Comparison of ENCODE assay signal across 29 cellular contexts in genomic region chr13:53110181-53110580, GRCh38.
"Had no signal": no experiment of that assay in that cellular context is flagged by ENCODE, and none has a peak within 500 bp of the region (broad histone marks: within the 10 kb centered on the region; RNA-seq: fewer than 3 reads in every experiment).

No MANE protein-coding gene starts in this region.

- H3K4me3 ChIP-seq: ascending aorta, breast epithelium, cardiac muscle cell, colonic mucosa, esophagus muscularis mucosa, gastrocnemius medialis, heart left ventricle had no signal

- H3K9me3 ChIP-seq: ascending aorta, breast epithelium, colonic mucosa, esophagus muscularis mucosa, gastrocnemius medialis, heart left ventricle had no signal

- H3K4me1 ChIP-seq: ascending aorta, breast epithelium, colonic mucosa, esophagus muscularis mucosa, foreskin keratinocyte, gastrocnemius medialis, heart left ventricle had no signal

- ATAC-seq: activated naive CD4-positive, alpha-beta T cell treated with anti-CD3 and anti-CD28 coated beads, Interleukin-2, amount 50 U/mL, for 72 hours; activated T-cell treated with anti-CD3 and anti-CD28 coated beads, Interleukin-2, amount 50 U/mL, for 72 hours; foreskin keratinocyte; gastrocnemius medialis; heart left ventricle had no signal

- H3K36me3 ChIP-seq: ascending aorta, breast epithelium, cardiac muscle cell, colonic mucosa, esophagus muscularis mucosa, gastrocnemius medialis, heart left ventricle had no signal

- H3K27ac ChIP-seq: ascending aorta, breast epithelium, cardiac muscle cell, colonic mucosa, esophagus muscularis mucosa, foreskin keratinocyte, gastrocnemius medialis, heart left ventricle had no signal

- H3K27me3 ChIP-seq: ascending aorta, breast epithelium, cardiac muscle cell, colonic mucosa, esophagus muscularis mucosa, foreskin keratinocyte, gastrocnemius medialis, heart left ventricle had no signal

- DNase-seq: activated CD4-positive, alpha-beta memory T cell treated with anti-CD3 and anti-CD28 coated beads, Interleukin-2, amount 10 ng/mL, durations not matched to agents 7 days and 5 days; activated CD4-positive, alpha-beta T cell treated with anti-CD3 and anti-CD28 coated beads for 4 hours; activated CD4-positive, alpha-beta T cell treated with anti-CD3 and anti-CD28 coated beads, Interleukin-2, amount 10 ng/mL, durations not matched to agents 7 days and 5 days; activated CD4-positive, alpha-beta T cell treated with anti-CD3 and anti-CD28 coated beads, Interleukin-2, amount 50 U/mL, for 4 hours; activated CD4-positive, CD25-positive, alpha-beta regulatory T cell; activated CD4-positive, CD25-positive, alpha-beta regulatory T cell treated with anti-CD3 and anti-CD28 coated beads, Interleukin-2, amount 50 U/mL, for 72 hours; activated CD8-positive, alpha-beta memory T cell treated with anti-CD3 and anti-CD28 coated beads, Interleukin-2, amount 50 U/mL, for 48 hours; activated gamma-delta T cell; activated naive CD4-positive, alpha-beta T cell; activated naive CD4-positive, alpha-beta T cell treated with anti-CD3 and anti-CD28 coated beads, Interleukin-2, amount 10 ng/mL, durations not matched to agents 7 days and 5 days; activated naive CD8-positive, alpha-beta T cell treated with anti-CD3 and anti-CD28 coated beads, Interleukin-2, amount 10 ng/mL, durations not matched to agents 7 days and 5 days; activated T-cell treated with anti-CD3 and anti-CD28 coated beads for 4 hours; activated T-cell treated with anti-CD3 and anti-CD28 coated beads, Interleukin-2, amount 50 U/mL, for 24 hours; activated T-cell treated with anti-CD3 and anti-CD28 coated beads, Interleukin-2, amount 50 U/mL, for 72 hours; central memory CD4-positive, alpha-beta T cell; cerebellar nuclear complex; colonic mucosa; effector memory CD4-positive, alpha-beta T cell; erythroblast; foreskin keratinocyte; gastrocnemius medialis; glutamatergic neuron; heart left ventricle; T-helper 2 cell had no signal
